1 cellular context compared by ENCODE assay signal in the genomic region with DNA sequence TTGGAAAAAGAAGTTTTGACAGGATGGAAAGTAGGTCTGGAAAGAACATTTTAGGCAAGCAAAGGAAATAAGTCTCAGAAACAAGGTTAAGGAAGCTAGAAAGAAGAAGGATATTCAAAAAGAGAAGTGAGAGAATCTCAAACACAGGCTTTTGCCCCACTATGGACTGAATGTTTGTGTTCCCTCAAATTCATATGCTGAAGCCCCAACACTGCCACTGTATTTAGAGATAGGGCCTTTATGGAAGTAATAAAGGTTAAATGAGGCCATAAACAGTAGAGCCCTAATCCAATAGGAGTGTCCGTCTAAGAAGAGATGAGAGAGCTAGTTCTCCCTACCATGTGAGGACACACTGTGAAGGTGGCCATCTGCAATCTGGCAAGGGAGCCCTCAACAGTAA.
TF ChIP-seq lines count a peak whose summit lies in the region.

No MANE protein-coding gene starts in this region.

TF ChIP-seq in HepG2, 621 proteins besides CTCF, POLR2A, EP300 and RAD21 (continued from another document):
- TF ChIP-seq, protein P1, sequence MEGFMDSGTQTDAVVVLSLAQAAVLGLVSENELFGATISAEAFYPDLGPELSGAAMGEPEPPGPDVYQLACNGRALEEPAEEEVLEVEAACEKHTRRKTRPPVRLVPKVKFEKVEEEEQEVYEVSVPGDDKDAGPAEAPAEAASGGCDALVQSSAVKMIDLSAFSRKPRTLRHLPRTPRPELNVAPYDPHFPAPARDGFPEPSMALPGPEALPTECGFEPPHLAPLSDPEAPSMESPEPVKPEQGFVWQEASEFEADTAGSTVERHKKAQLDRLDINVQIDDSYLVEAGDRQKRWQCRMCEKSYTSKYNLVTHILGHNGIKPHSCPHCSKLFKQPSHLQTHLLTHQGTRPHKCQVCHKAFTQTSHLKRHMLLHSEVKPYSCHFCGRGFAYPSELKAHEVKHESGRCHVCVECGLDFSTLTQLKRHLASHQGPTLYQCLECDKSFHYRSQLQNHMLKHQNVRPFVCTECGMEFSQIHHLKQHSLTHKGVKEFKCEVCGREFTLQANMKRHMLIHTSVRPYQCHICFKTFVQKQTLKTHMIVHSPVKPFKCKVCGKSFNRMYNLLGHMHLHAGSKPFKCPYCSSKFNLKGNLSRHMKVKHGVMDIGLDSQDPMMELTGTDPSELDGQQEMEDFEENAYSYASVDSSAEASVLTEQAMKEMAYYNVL (CRISPR knock-in tag; IDR thresholded peaks at IDR 0.05; ENCODE audit: borderline replicate concordance): no peak
- no peak for TF ChIP-seq TOPORS (CRISPR knock-in tag; IDR thresholded peaks at IDR 0.05)
- TF ChIP-seq ZNF552 (CRISPR knock-in tag; IDR thresholded peaks at IDR 0.05; ENCODE audit: borderline replicate concordance): no peak
- TF ChIP-seq, protein P2, sequence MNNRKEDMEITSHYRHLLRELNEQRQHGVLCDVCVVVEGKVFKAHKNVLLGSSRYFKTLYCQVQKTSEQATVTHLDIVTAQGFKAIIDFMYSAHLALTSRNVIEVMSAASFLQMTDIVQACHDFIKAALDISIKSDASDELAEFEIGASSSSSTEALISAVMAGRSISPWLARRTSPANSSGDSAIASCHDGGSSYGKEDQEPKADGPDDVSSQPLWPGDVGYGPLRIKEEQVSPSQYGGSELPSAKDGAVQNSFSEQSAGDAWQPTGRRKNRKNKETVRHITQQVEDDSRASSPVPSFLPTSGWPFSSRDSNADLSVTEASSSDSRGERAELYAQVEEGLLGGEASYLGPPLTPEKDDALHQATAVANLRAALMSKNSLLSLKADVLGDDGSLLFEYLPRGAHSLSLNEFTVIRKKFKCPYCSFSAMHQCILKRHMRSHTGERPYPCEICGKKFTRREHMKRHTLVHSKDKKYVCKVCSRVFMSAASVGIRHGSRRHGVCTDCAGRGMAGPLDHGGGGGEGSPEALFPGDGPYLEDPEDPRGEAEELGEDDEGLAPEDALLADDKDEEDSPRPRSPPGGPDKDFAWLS (CRISPR knock-in tag; IDR thresholded peaks at IDR 0.05; ENCODE audit: borderline replicate concordance): no peak
- no peak for TF ChIP-seq HOXA5 (CRISPR knock-in tag; IDR thresholded peaks at IDR 0.05)
- no peak for TF ChIP-seq IKZF4 (CRISPR knock-in tag; IDR thresholded peaks at IDR 0.05; ENCODE audit: borderline replicate concordance, low read depth, not compliant biosample characterization)
- no peak for TF ChIP-seq PHF21A (CRISPR knock-in tag; IDR thresholded peaks at IDR 0.05)
